ENCODE assay signal across 25 cellular contexts in genomic region chr4:100695871-100696270, GRCh38.
"Had no signal": no experiment of that assay in that cellular context is flagged by ENCODE, and none has a peak within 500 bp of the region (broad histone marks: within the 10 kb centered on the region; RNA-seq: fewer than 3 reads in every experiment).

No MANE protein-coding gene starts in this region.

- H3K9me3 ChIP-seq: gastrocnemius medialis, left lung, lower lobe of right lung, mucosa of descending colon, sigmoid colon, spleen, testis, tibial artery, upper lobe of left lung had no signal

- H3K27ac Mint-ChIP-seq: mesothelial cell of epicardium; naive B cell; natural killer cell treated with Interleukin-12 subunit alpha and Interleukin-12 subunit beta and Interleukin-15 and Interleukin-18, amount 100 ng/mL, for 72 hours; progenitor cell of endocrine pancreas; stimulated activated memory B cell treated with anti-CD40 and anti-IgM and Interleukin-4, amounts not matched to agents 10 μg/mL and 1 μg/mL and 100 μg/mL, for 72 hours had no signal

- H3K4me3 ChIP-seq: coronary artery, gastrocnemius medialis, hepatocyte, left lung, lower lobe of right lung, mucosa of descending colon, sigmoid colon, spleen, testis, tibial artery, upper lobe of left lung had no signal

- H3K27me3 Mint-ChIP-seq: progenitor cell of endocrine pancreas had no signal

- H2AFZ ChIP-seq: hepatocyte, parathyroid adenoma had no signal

- H3K79me2 ChIP-seq: hepatocyte, parathyroid adenoma had no signal

- H3K36me3 Mint-ChIP-seq: mesothelial cell of epicardium; naive B cell; natural killer cell treated with Interleukin-12 subunit alpha and Interleukin-12 subunit beta and Interleukin-15 and Interleukin-18, amount 100 ng/mL, for 72 hours; stimulated activated memory B cell treated with anti-CD40 and anti-IgM and Interleukin-4, amounts not matched to agents 10 μg/mL and 1 μg/mL and 100 μg/mL, for 72 hours had no signal

- H3K9ac ChIP-seq: parathyroid adenoma had no signal

- DNase-seq: effector memory CD4-positive, alpha-beta T cell; gastrocnemius medialis; head of caudate nucleus; left cardiac atrium; left lung; lower lobe of right lung; mucosa of descending colon; naive B cell; sigmoid colon; spleen; stimulated activated CD4-positive, alpha-beta T cell treated with anti-CD3 and anti-CD28 coated beads, Interleukin-4, amount 100 ng/mL, for 4 hours; stimulated activated naive CD8-positive, alpha-beta T cell treated with anti-CD3 and anti-CD28 coated beads, Interleukin-15, Interleukin-2, amounts not matched to agents 100 U/mL and 50 U/mL, for 24 hours; substantia nigra; testis; tibial artery; upper lobe of left lung had no signal

- H3K9me3 Mint-ChIP-seq: central memory CD8-positive, alpha-beta T cell; naive B cell; natural killer cell treated with Interleukin-12 subunit alpha and Interleukin-12 subunit beta and Interleukin-15 and Interleukin-18, amount 100 ng/mL, for 72 hours; neural crest cell; stimulated activated memory B cell treated with anti-CD40 and anti-IgM and Interleukin-4, amounts not matched to agents 10 μg/mL and 1 μg/mL and 100 μg/mL, for 72 hours had no signal

- H3K4me1 Mint-ChIP-seq: central memory CD8-positive, alpha-beta T cell; naive B cell; neural crest cell; stimulated activated memory B cell treated with anti-CD40 and anti-IgM and Interleukin-4, amounts not matched to agents 10 μg/mL and 1 μg/mL and 100 μg/mL, for 72 hours had no signal

- H3K4me2 ChIP-seq: hepatocyte had no signal

- H3K27me3 ChIP-seq: gastrocnemius medialis, hepatocyte, left lung, sigmoid colon, spleen, testis, tibial artery, upper lobe of left lung had no signal

- H3K27ac ChIP-seq: coronary artery, gastrocnemius medialis, hepatocyte, left lung, lower lobe of right lung, parathyroid adenoma, sigmoid colon, spleen, testis, tibial artery, upper lobe of left lung had no signal

- H3K4me1 ChIP-seq: gastrocnemius medialis, left lung, lower lobe of right lung, parathyroid adenoma, spleen, testis, tibial artery, upper lobe of left lung had no signal

- ATAC-seq: gastrocnemius medialis; left lung; lower lobe of right lung; mucosa of descending colon; natural killer cell treated with Interleukin-12 subunit alpha and Interleukin-12 subunit beta and Interleukin-15 and Interleukin-18, amount 100 ng/mL, for 72 hours; stimulated activated memory B cell treated with anti-CD40 and anti-IgM and Interleukin-4, amounts not matched to agents 10 μg/mL and 1 μg/mL and 100 μg/mL, for 72 hours; stimulated activated naive CD8-positive, alpha-beta T cell treated with anti-CD3 and anti-CD28 coated beads, Interleukin-15, Interleukin-2, amounts not matched to agents 100 U/mL and 50 U/mL, for 24 hours had no signal

- H3K4me3 Mint-ChIP-seq: central memory CD8-positive, alpha-beta T cell; mesothelial cell of epicardium; naive B cell; natural killer cell treated with Interleukin-12 subunit alpha and Interleukin-12 subunit beta and Interleukin-15 and Interleukin-18, amount 100 ng/mL, for 72 hours; neural crest cell; stimulated activated memory B cell treated with anti-CD40 and anti-IgM and Interleukin-4, amounts not matched to agents 10 μg/mL and 1 μg/mL and 100 μg/mL, for 72 hours had no signal

- H3K36me3 ChIP-seq: gastrocnemius medialis, left lung, lower lobe of right lung, sigmoid colon, spleen, tibial artery, upper lobe of left lung had no signal
